ENCODE assay signal across 11 cellular contexts in genomic region chr11:76631566-76632308, GRCh38.
"Had no signal": no experiment of that assay in that cellular context is flagged by ENCODE, and none has a peak within 500 bp of the region (broad histone marks: within the 10 kb centered on the region; RNA-seq: fewer than 3 reads in every experiment).

No MANE protein-coding gene starts in this region.

- H3K27ac ChIP-seq: VCaP had no signal

- DNase-seq: activated CD4-positive, alpha-beta T cell treated with anti-CD3 and anti-CD28 coated beads for 36 hours; activated CD8-positive, alpha-beta T cell treated with anti-CD3 and anti-CD28 coated beads, Interleukin-2, amount 10 ng/mL, durations not matched to agents 7 days and 5 days; activated naive CD4-positive, alpha-beta T cell treated with anti-CD3 and anti-CD28 coated beads, Interleukin-2, amount 50 U/mL, for 16 hours; amniotic stem cell; erythroblast; left colon; small intestine; T1000 had no signal

- H3K9me3 Mint-ChIP-seq: neural crest cell had no signal

- H3K27ac Mint-ChIP-seq: activated CD4-positive, alpha-beta T cell treated with anti-CD3 and anti-CD28 coated beads for 36 hours; activated CD8-positive, alpha-beta T cell treated with anti-CD3 and anti-CD28 coated beads, Interleukin-2, amount 10 ng/mL, durations not matched to agents 7 days and 5 days; brain had no signal

- H3K4me1 Mint-ChIP-seq: brain had no signal

- H3K4me3 Mint-ChIP-seq: activated CD4-positive, alpha-beta T cell treated with anti-CD3 and anti-CD28 coated beads for 36 hours; activated CD8-positive, alpha-beta T cell treated with anti-CD3 and anti-CD28 coated beads, Interleukin-2, amount 10 ng/mL, durations not matched to agents 7 days and 5 days; brain; neural crest cell had no signal

- H3K36me3 Mint-ChIP-seq: brain had no signal

- H3K27me3 Mint-ChIP-seq: activated CD4-positive, alpha-beta T cell treated with anti-CD3 and anti-CD28 coated beads for 36 hours had no signal

- ATAC-seq: activated CD4-positive, alpha-beta T cell treated with anti-CD3 and anti-CD28 coated beads for 36 hours; activated CD8-positive, alpha-beta T cell treated with anti-CD3 and anti-CD28 coated beads, Interleukin-2, amount 10 ng/mL, durations not matched to agents 7 days and 5 days had no signal
